12 cellular contexts compared by ENCODE assay signal in the genomic region with DNA sequence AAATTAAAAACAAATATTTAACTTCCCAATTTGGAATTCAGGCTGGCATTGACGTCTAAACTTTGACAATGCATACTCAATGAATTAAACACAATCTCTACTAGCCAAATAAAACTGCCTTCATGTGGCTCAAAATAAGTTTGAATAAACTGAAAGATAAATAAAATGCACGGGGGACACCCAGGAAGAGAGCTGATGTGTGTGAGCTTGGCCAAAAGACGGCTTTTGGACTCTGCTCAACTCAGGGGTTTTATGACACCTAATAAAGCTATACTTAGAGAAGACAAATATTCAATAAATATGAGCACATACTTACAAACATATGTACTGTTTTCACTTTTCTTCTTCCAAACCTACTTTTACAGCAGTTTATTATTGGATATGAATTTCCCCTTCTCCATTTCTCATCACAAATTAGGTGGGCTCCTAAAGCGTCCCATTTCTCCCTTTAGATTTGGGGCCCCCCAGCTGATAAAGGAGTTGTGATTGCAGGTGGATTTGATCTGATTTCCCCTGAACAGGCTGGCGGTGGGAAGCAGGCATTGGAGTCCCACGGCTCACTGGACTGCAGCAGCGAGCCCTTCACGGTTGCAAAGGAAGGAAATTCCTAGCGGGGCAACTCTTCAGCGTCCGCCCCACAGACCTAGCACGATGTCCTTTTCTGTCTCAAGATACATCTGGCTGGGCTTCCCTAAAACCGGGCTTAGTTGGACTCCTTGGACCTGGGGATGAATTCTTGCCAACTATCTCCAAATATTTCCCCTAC.
A peak's percentile ranks its signal among the peaks of the same experiment; 100 is the strongest.
DNase-seq lines count a peak whose midpoint lies in the region; ATAC-seq and TF ChIP-seq lines count a peak whose summit lies in the region.
"Had no signal": no experiment of that assay in that cellular context is flagged by ENCODE, and none has a peak within 500 bp of the region (broad histone marks: within the 10 kb centered on the region; RNA-seq: fewer than 3 reads in every experiment).

No MANE protein-coding gene starts in this region.

- H3K4me3 Mint-ChIP-seq in IgD-negative memory B cell: peak overlapping the region in 2 of 4 donors; percentile 18 to 85
- no peak overlapping the region for H3K4me3 Mint-ChIP-seq in immature natural killer cell

- no peaks in the 10 kb centered on the region for H3K36me3 ChIP-seq in parathyroid adenoma (ENCODE audit: control insufficient read depth, insufficient read depth, low read length)

- no peaks in the 10 kb centered on the region for H3K79me2 ChIP-seq in parathyroid adenoma

- H3K4me1 Mint-ChIP-seq in IgD-negative memory B cell: peaks cover 31 to 45% (median 39%) of the 10 kb centered on the region in 3 donors
- peaks cover 40 to 45% of the 10 kb centered on the region in 2 donors for H3K4me1 Mint-ChIP-seq in immature natural killer cell

- no peak for TF ChIP-seq CTCF in epithelial cell of proximal tubule (conservative IDR thresholded peaks at IDR 0.05; ENCODE audit: low read depth, low read length)
- TF ChIP-seq CTCF in parathyroid adenoma (IDR thresholded peaks at IDR 0.05): no peak

- H3K9me3 ChIP-seq in parathyroid adenoma (ENCODE audit: control insufficient read depth, low read length): no peaks in the 10 kb centered on the region

- ATAC-seq in GM21786 (IDR thresholded peaks at IDR 0.05; ENCODE audit: unreplicated experiment): no peak
- ATAC-seq in HG02763 (IDR thresholded peaks at IDR 0.05; ENCODE audit: unreplicated experiment): no peak

- in situ Hi-C loops in ACHN (cut with HindIII; ENCODE audit: low pct_ligation_motif_present, low pct_unique_long_range_greater_than_20kb, low sequenced_read_pairs): no loop called here

- H3K9me3 Mint-ChIP-seq in IgD-negative memory B cell: no peaks in the 10 kb centered on the region
- peaks cover 0 to 4% (median 0%) of the 10 kb centered on the region in 6 donors for H3K9me3 Mint-ChIP-seq in immature natural killer cell

- peak; percentile 34 for DNase-seq in ACHN
- no peak for DNase-seq in epithelial cell of proximal tubule (ENCODE audit: low read depth)
- DNase-seq in NCI-H1694 treated with DMSO at 0.1 percent for 48 hours (lab: John Stamatoyannopoulos, UW): no peak
- no peak for DNase-seq in immature natural killer cell
- DNase-seq: activated CD4-positive, alpha-beta T cell treated with anti-CD3 and anti-CD28 coated beads for 48 hours; C1 segment of cervical spinal cord; NCI-H1930; stimulated activated CD4-positive, alpha-beta T cell treated with anti-CD3 and anti-CD28 coated beads, Interleukin-12 subunit alpha, Interleukin-12 subunit beta, amount 100 ng/mL, for 4 hours had no signal

- H3K4me3 ChIP-seq in epithelial cell of proximal tubule (ENCODE audit: low read depth, low read length) (peak overlapping the region; percentile 1), parathyroid adenoma (ENCODE audit: low read depth, low read length) (no peak overlapping the region)

- no peak overlapping the region for H3K9ac ChIP-seq in parathyroid adenoma

- H3K4me2 ChIP-seq in parathyroid adenoma (ENCODE audit: low read length): peak overlapping the region; percentile 46

- peaks cover 2% of the 10 kb centered on the region for H3K36me3 Mint-ChIP-seq in IgD-negative memory B cell
- no peaks in the 10 kb centered on the region for H3K36me3 Mint-ChIP-seq in immature natural killer cell

- H3K27ac ChIP-seq in parathyroid adenoma: no peak overlapping the region

- peaks cover 5% of the 10 kb centered on the region for H3K4me1 ChIP-seq in parathyroid adenoma

- H3K27ac Mint-ChIP-seq in IgD-negative memory B cell (peak overlapping the region in 2 of 3 donors; percentile 1 to 72), immature natural killer cell (no peak overlapping the region)

- H3K27me3 ChIP-seq in parathyroid adenoma (ENCODE audit: control insufficient read depth, insufficient read depth, low read length): peaks cover 30% of the 10 kb centered on the region

- H3K27me3 Mint-ChIP-seq in IgD-negative memory B cell (peaks cover 79% of the 10 kb centered on the region), immature natural killer cell (ENCODE audit: low read depth in 3 of 3) (peaks cover 24 to 63% (median 30%) of the 10 kb centered on the region in 3 donors)

- H2AFZ ChIP-seq in parathyroid adenoma: no peak overlapping the region

Comparison
In these comparisons a context has a peak if more than half of its experiments do, and no peak if none do; other contexts are left out.
1. H3K27ac Mint-ChIP-seq: peak in IgD-negative memory B cell (2 of 3); none in immature natural killer cell (0 of 6).